ENCODE assay signal across 17 cellular contexts in genomic region chr2:158914066-158914465, GRCh38. TPM values are rescaled to one million over a fixed set of nuclear protein-coding genes. Genes with fewer than 3 reads are reported as not detected.
A peak's percentile ranks its signal among the peaks of the same experiment; 100 is the strongest.
DNase-seq lines count a peak whose midpoint lies in the region; ATAC-seq, FAIRE-seq and TF ChIP-seq lines count a peak whose summit lies in the region.
"Had no signal": no experiment of that assay in that cellular context is flagged by ENCODE, and none has a peak within 500 bp of the region (broad histone marks: within the 10 kb centered on the region; RNA-seq: fewer than 3 reads in every experiment).

No MANE protein-coding gene starts in this region.

- no peaks in the 10 kb centered on the region for H3K79me2 ChIP-seq in astrocyte (ENCODE audit: insufficient read depth, low read length)

- no peak for TF ChIP-seq CTCF in astrocyte (IDR thresholded peaks at IDR 0.05; ENCODE audit: insufficient read depth, low read depth, low read length)
- TF ChIP-seq CTCF in CD4-positive, alpha-beta T cell (IDR thresholded peaks at IDR 0.05): no peak

- peak overlapping the region; percentile 0 for H3K27ac Mint-ChIP-seq in astrocyte (ENCODE audit: unreplicated experiment)
- H3K27ac Mint-ChIP-seq in CD4-positive, alpha-beta T cell: no peak overlapping the region
- H3K27ac Mint-ChIP-seq: CD4-positive, CD25-positive, alpha-beta regulatory T cell had no signal

- H3K4me3 Mint-ChIP-seq in astrocyte (ENCODE audit: unreplicated experiment): no peak overlapping the region
- no peak overlapping the region for H3K4me3 Mint-ChIP-seq in CD4-positive, alpha-beta T cell
- H3K4me3 Mint-ChIP-seq: CD4-positive, CD25-positive, alpha-beta regulatory T cell had no signal

- H3K27ac ChIP-seq in BLaER1 treated with 17β-estradiol and CSF1 and Interleukin-3, amounts not matched to agents 10 nM and 100 nM: no peak overlapping the region
- H3K27ac ChIP-seq in astrocyte (ENCODE audit: low read depth, low read length): no peak overlapping the region
- H3K27ac ChIP-seq in CD4-positive, alpha-beta T cell (ENCODE audit: low read depth, low read length): no peak overlapping the region
- H3K27ac ChIP-seq: GM23248, HL-60 had no signal

- ATAC-seq in CD4-positive, alpha-beta T cell (ENCODE audit: poor library complexity): no peak
- ATAC-seq in HG02588 (IDR thresholded peaks at IDR 0.05; ENCODE audit: unreplicated experiment): no peak
- ATAC-seq: GM12878, K562 had no signal

- H3K9me3 Mint-ChIP-seq in astrocyte (ENCODE audit: unreplicated experiment): peaks cover 5% of the 10 kb centered on the region
- no peaks in the 10 kb centered on the region for H3K9me3 Mint-ChIP-seq in CD4-positive, alpha-beta T cell

- peaks cover 6% of the 10 kb centered on the region for H3K4me1 Mint-ChIP-seq in astrocyte (ENCODE audit: low read depth, unreplicated experiment)
- H3K4me1 Mint-ChIP-seq in CD4-positive, alpha-beta T cell (ENCODE audit: low read depth): no peaks in the 10 kb centered on the region
- H3K4me1 Mint-ChIP-seq: CD4-positive, CD25-positive, alpha-beta regulatory T cell had no signal

- DNase-seq in astrocyte (ENCODE audit: low read depth) (no peak), myocyte (ENCODE audit: low read depth) (peak; percentile 27), glomerular visceral epithelial cell (ENCODE audit: extremely low spot score) (no peak), NCI-H69 (lab: John Stamatoyannopoulos, UW) (no peak)
- DNase-seq in CD4-positive, alpha-beta T cell: no peak
- DNase-seq: Calu3; CD4-positive, CD25-positive, alpha-beta regulatory T cell; DMS79; H7 had no signal

- H3K36me3 ChIP-seq in BLaER1 treated with 17β-estradiol and CSF1 and Interleukin-3, amounts not matched to agents 10 nM and 100 nM: no peaks in the 10 kb centered on the region
- no peaks in the 10 kb centered on the region for H3K36me3 ChIP-seq in astrocyte (ENCODE audit: insufficient read depth, low read length)

- POLR2A ChIA-PET in CD4-positive, alpha-beta T cell (lab: Charles Lee): no interaction called here

- H3K36me3 Mint-ChIP-seq in astrocyte (ENCODE audit: low read depth, unreplicated experiment): no peaks in the 10 kb centered on the region
- no peaks in the 10 kb centered on the region for H3K36me3 Mint-ChIP-seq in CD4-positive, alpha-beta T cell (ENCODE audit: low read depth)
- H3K36me3 Mint-ChIP-seq: CD4-positive, CD25-positive, alpha-beta regulatory T cell had no signal

- CTCF ChIA-PET in CD4-positive, alpha-beta T cell (lab: Charles Lee): no interaction called here

- H3K9ac ChIP-seq in BLaER1 treated with 17β-estradiol and CSF1 and Interleukin-3, amounts not matched to agents 10 nM and 100 nM: no peak overlapping the region
- H3K9ac ChIP-seq in astrocyte (ENCODE audit: low read length): no peak overlapping the region
- H3K9ac ChIP-seq: GM23248 had no signal

- no peaks in the 10 kb centered on the region for H3K9me3 ChIP-seq in BLaER1 treated with 17β-estradiol and CSF1 and Interleukin-3, amounts not matched to agents 10 nM and 100 nM (replicated peaks in 1 of 11)
- no peaks in the 10 kb centered on the region for H3K9me3 ChIP-seq in astrocyte (ENCODE audit: insufficient read depth, low read depth, low read length)
- H3K9me3 ChIP-seq in CD4-positive, alpha-beta T cell (ENCODE audit: control insufficient read depth, low read length): no peaks in the 10 kb centered on the region

- H4K20me1 ChIP-seq in BLaER1 treated with 17β-estradiol and CSF1 and Interleukin-3, amounts not matched to agents 10 nM and 100 nM: no peaks in the 10 kb centered on the region
- H4K20me1 ChIP-seq in astrocyte (ENCODE audit: insufficient read depth, low read length): no peaks in the 10 kb centered on the region

- no peak overlapping the region for H2AFZ ChIP-seq in astrocyte (ENCODE audit: low read depth, low read length)
- H2AFZ ChIP-seq: GM23248 had no signal

- peak overlapping the region in 8 of 11 experiments; percentile 33 to 65 (median 48); a peak in 13 of 22 replicates for H3K4me2 ChIP-seq in BLaER1 treated with 17β-estradiol and CSF1 and Interleukin-3, amounts not matched to agents 10 nM and 100 nM
- H3K4me2 ChIP-seq in astrocyte (ENCODE audit: low read length): no peak overlapping the region

- intact Hi-C loops in CD4-positive, alpha-beta T cell (cut with DNase I, micrococcal nuclease): no loop called here

- no peaks in the 10 kb centered on the region for H3K27me3 ChIP-seq in BLaER1 treated with 17β-estradiol and CSF1 and Interleukin-3, amounts not matched to agents 10 nM and 100 nM
- H3K27me3 ChIP-seq in astrocyte (ENCODE audit: insufficient read depth, low read length): no peaks in the 10 kb centered on the region
- no peaks in the 10 kb centered on the region for H3K27me3 ChIP-seq in CD4-positive, alpha-beta T cell (ENCODE audit: control insufficient read depth, insufficient read depth, low read length)

- H3K27me3 Mint-ChIP-seq in astrocyte (ENCODE audit: low read depth, unreplicated experiment): no peaks in the 10 kb centered on the region
- H3K27me3 Mint-ChIP-seq in CD4-positive, alpha-beta T cell: no peaks in the 10 kb centered on the region

- no peak for FAIRE-seq in astrocyte (lab: Jason Lieb, UNC)
- FAIRE-seq: A204.1, GM12878, GM18507, K562 had no signal

- peaks cover 9 to 25% (median 17%) of the 10 kb centered on the region in 10 experiments for H3K4me1 ChIP-seq in BLaER1 treated with 17β-estradiol and CSF1 and Interleukin-3, amounts not matched to agents 10 nM and 100 nM
- no peaks in the 10 kb centered on the region for H3K4me1 ChIP-seq in astrocyte (ENCODE audit: insufficient read depth, low read length)

- H3K4me3 ChIP-seq in BLaER1 treated with 17β-estradiol and CSF1 and Interleukin-3, amounts not matched to agents 10 nM and 100 nM: no peak overlapping the region
- H3K4me3 ChIP-seq in astrocyte (ENCODE audit: insufficient read depth, low read depth, low read length): no peak overlapping the region
- H3K4me3 ChIP-seq: GM12878, GM23248, K562 had no signal

RNA-seq across cellular contexts. Expression of gene TANC1, which starts 54.4 kb away (rescaled TPM):
- total RNA-seq in astrocyte (45.0 and 45.2 TPM in 2 replicates), myocyte (19.1 and 20.1 TPM in 2 replicates)
- polyA plus RNA-seq in myocyte (2012): 14.2 TPM
- total RNA-seq in CD4-positive, alpha-beta T cell: under 1 TPM; 0.41 to 0.47 TPM

Comparison
In these comparisons a context has a peak if more than half of its experiments do, and no peak if none do; other contexts are left out.
1. RNA of gene TANC1, which starts 54.4 kb away (total RNA-seq): 45.0 to 45.2 TPM in astrocyte and 19.1 to 20.1 TPM in myocyte; 0.41 to 0.47 TPM in CD4-positive, alpha-beta T cell; every median in the first group is over 10 times any median in the second.